Comparison of ENCODE assay signal across 30 cellular contexts in genomic region chr10:127123626-127124025, GRCh38.
"Had no signal": no experiment of that assay in that cellular context is flagged by ENCODE, and none has a peak within 500 bp of the region (broad histone marks: within the 10 kb centered on the region; RNA-seq: fewer than 3 reads in every experiment).

No MANE protein-coding gene starts in this region.

- DNase-seq: activated CD4-positive, alpha-beta memory T cell treated with anti-CD3 and anti-CD28 coated beads for 36 hours; activated CD4-positive, alpha-beta T cell treated with anti-CD3 and anti-CD28 coated beads, Interleukin-2, amount 10 ng/mL, durations not matched to agents 24 days and 14 days; activated CD4-positive, CD25-positive, alpha-beta regulatory T cell treated with anti-CD3 and anti-CD28 coated beads, Interleukin-2, amount 50 U/mL, for 72 hours; activated CD8-positive, alpha-beta memory T cell treated with anti-CD3 and anti-CD28 coated beads, Interleukin-2, amount 50 U/mL, for 48 hours; activated gamma-delta T cell; activated naive CD4-positive, alpha-beta T cell treated with anti-CD3 and anti-CD28 coated beads, Interleukin-2, amount 10 ng/mL, durations not matched to agents 7 days and 5 days; activated naive CD8-positive, alpha-beta T cell treated with anti-CD3 and anti-CD28 coated beads, Interleukin-2, amount 10 ng/mL, durations not matched to agents 7 days and 5 days; activated T-cell treated with anti-CD3 and anti-CD28 coated beads, Interleukin-2, amount 50 U/mL, for 24 hours; amniotic stem cell; body of pancreas; cerebellar nuclear complex; dorsolateral prefrontal cortex; effector memory CD4-positive, alpha-beta T cell; erythroblast; foreskin melanocyte; left lung; lower lobe of right lung; mesendoderm; posterior cingulate gyrus; right cardiac atrium; stimulated activated CD4-positive, alpha-beta T cell treated with anti-CD3 and anti-CD28 coated beads, Interleukin-12 subunit alpha, Interleukin-12 subunit beta, amount 100 ng/mL, for 4 hours; stimulated activated CD4-positive, alpha-beta T cell treated with anti-CD3 and anti-CD28 coated beads, Interleukin-4, amount 100 ng/mL, for 1 hour; stimulated activated naive CD8-positive, alpha-beta T cell treated with anti-CD3 and anti-CD28 coated beads, Interleukin-15, Interleukin-2, amounts not matched to agents 100 U/mL and 50 U/mL, for 24 hours; T-helper 9 cell; testis; transverse colon had no signal

- H3K9me3 Mint-ChIP-seq: activated naive CD4-positive, alpha-beta T cell treated with anti-CD3 and anti-CD28 coated beads, Interleukin-2, amount 10 ng/mL, durations not matched to agents 7 days and 5 days; activated naive CD8-positive, alpha-beta T cell treated with anti-CD3 and anti-CD28 coated beads, Interleukin-2, amount 10 ng/mL, durations not matched to agents 7 days and 5 days; natural killer cell treated with Interleukin-12 subunit alpha and Interleukin-12 subunit beta and Interleukin-15 and Interleukin-18, amount 100 ng/mL, for 72 hours had no signal

- H3K9me3 ChIP-seq: body of pancreas, left lung, lower lobe of right lung, testis, transverse colon had no signal

- H3K4me1 Mint-ChIP-seq: activated CD4-positive, alpha-beta T cell treated with anti-CD3 and anti-CD28 coated beads, Interleukin-2, amount 10 ng/mL, durations not matched to agents 24 days and 14 days; activated naive CD4-positive, alpha-beta T cell treated with anti-CD3 and anti-CD28 coated beads, Interleukin-2, amount 10 ng/mL, durations not matched to agents 7 days and 5 days had no signal

- H3K27ac Mint-ChIP-seq: activated CD4-positive, alpha-beta memory T cell treated with anti-CD3 and anti-CD28 coated beads for 36 hours; activated CD4-positive, alpha-beta T cell treated with anti-CD3 and anti-CD28 coated beads, Interleukin-2, amount 10 ng/mL, durations not matched to agents 24 days and 14 days; activated naive CD4-positive, alpha-beta T cell treated with anti-CD3 and anti-CD28 coated beads, Interleukin-2, amount 10 ng/mL, durations not matched to agents 7 days and 5 days; activated naive CD8-positive, alpha-beta T cell treated with anti-CD3 and anti-CD28 coated beads, Interleukin-2, amount 10 ng/mL, durations not matched to agents 7 days and 5 days; activated T-cell treated with anti-CD3 and anti-CD28 coated beads, Interleukin-2, amount 50 U/mL, for 24 hours; natural killer cell treated with Interleukin-12 subunit alpha and Interleukin-12 subunit beta and Interleukin-15 and Interleukin-18, amount 100 ng/mL, for 72 hours had no signal

- H3K36me3 Mint-ChIP-seq: activated CD4-positive, alpha-beta memory T cell treated with anti-CD3 and anti-CD28 coated beads for 36 hours; activated naive CD4-positive, alpha-beta T cell treated with anti-CD3 and anti-CD28 coated beads, Interleukin-2, amount 10 ng/mL, durations not matched to agents 7 days and 5 days; activated naive CD8-positive, alpha-beta T cell treated with anti-CD3 and anti-CD28 coated beads, Interleukin-2, amount 10 ng/mL, durations not matched to agents 7 days and 5 days had no signal

- H3K27me3 ChIP-seq: body of pancreas, cardiac muscle cell, dorsolateral prefrontal cortex, left lung, testis, transverse colon had no signal

- H3K4me3 ChIP-seq: body of pancreas, cardiac muscle cell, coronary artery, dorsolateral prefrontal cortex, left lung, lower lobe of right lung, skin epidermis, testis, transverse colon had no signal

- H3K4me3 Mint-ChIP-seq: activated CD4-positive, alpha-beta memory T cell treated with anti-CD3 and anti-CD28 coated beads for 36 hours; activated CD4-positive, alpha-beta T cell treated with anti-CD3 and anti-CD28 coated beads, Interleukin-2, amount 10 ng/mL, durations not matched to agents 24 days and 14 days; activated naive CD4-positive, alpha-beta T cell treated with anti-CD3 and anti-CD28 coated beads, Interleukin-2, amount 10 ng/mL, durations not matched to agents 7 days and 5 days; activated naive CD8-positive, alpha-beta T cell treated with anti-CD3 and anti-CD28 coated beads, Interleukin-2, amount 10 ng/mL, durations not matched to agents 7 days and 5 days; activated T-cell treated with anti-CD3 and anti-CD28 coated beads, Interleukin-2, amount 50 U/mL, for 24 hours; natural killer cell treated with Interleukin-12 subunit alpha and Interleukin-12 subunit beta and Interleukin-15 and Interleukin-18, amount 100 ng/mL, for 72 hours had no signal

- H3K36me3 ChIP-seq: cardiac muscle cell, transverse colon had no signal

- H3K4me1 ChIP-seq: body of pancreas, left lung, lower lobe of right lung, testis, transverse colon had no signal

- ATAC-seq: body of pancreas; left lung; lower lobe of right lung; natural killer cell treated with Interleukin-12 subunit alpha and Interleukin-12 subunit beta and Interleukin-15 and Interleukin-18, amount 100 ng/mL, for 72 hours; right cardiac atrium; stimulated activated naive CD8-positive, alpha-beta T cell treated with anti-CD3 and anti-CD28 coated beads, Interleukin-15, Interleukin-2, amounts not matched to agents 100 U/mL and 50 U/mL, for 24 hours had no signal

- H3K27me3 Mint-ChIP-seq: activated CD4-positive, alpha-beta memory T cell treated with anti-CD3 and anti-CD28 coated beads for 36 hours; activated CD4-positive, alpha-beta T cell treated with anti-CD3 and anti-CD28 coated beads, Interleukin-2, amount 10 ng/mL, durations not matched to agents 24 days and 14 days; activated naive CD4-positive, alpha-beta T cell treated with anti-CD3 and anti-CD28 coated beads, Interleukin-2, amount 10 ng/mL, durations not matched to agents 7 days and 5 days; activated T-cell treated with anti-CD3 and anti-CD28 coated beads, Interleukin-2, amount 50 U/mL, for 24 hours had no signal
